Comparison of ENCODE assay signal across 8 cellular contexts in genomic region chr12:65279387-65280112, GRCh38. TPM values are rescaled to one million over a fixed set of nuclear protein-coding genes. Genes with fewer than 3 reads are reported as not detected.
DNase-seq lines count a peak whose midpoint lies in the region; ATAC-seq and TF ChIP-seq lines count a peak whose summit lies in the region.

No MANE protein-coding gene starts in this region.

- H3K4me1 Mint-ChIP-seq in GM23338: peaks cover 16% of the 10 kb centered on the region
- H3K4me1 Mint-ChIP-seq in activated T-helper 17 cell treated with anti-CD3 and anti-CD28 coated beads, Interleukin-2, amount 50 U/mL, for 72 hours: no peaks in the 10 kb centered on the region

- DNase-seq in A673 (ENCODE audit: low spot score) (peak; percentile 30), GM23338 (ENCODE audit: low spot score) (no peak), iris pigment epithelial cell (ENCODE audit: low read depth) (peak; percentile 18), thyroid gland (no peak), D341Med (ENCODE audit: low spot score) (no peak)

- no peaks in the 10 kb centered on the region for H4K20me1 ChIP-seq in GM23338 (replicated peaks; ENCODE audit: insufficient read depth)

- no TSS peak for BruUV-seq in A673 (replicated peaks; lab: Mats Ljungman, UMichigan)

- peak overlapping the region; percentile 68 for H3K4me3 ChIP-seq in A673 (ENCODE audit: low read depth, low read length, poor library complexity, severe bottlenecking)
- peak overlapping the region; percentile 86 for H3K4me3 ChIP-seq in GM23338
- peak overlapping the region; percentile 64 to 72 (median 67) for H3K4me3 ChIP-seq in thyroid gland (replicated peaks in 1 of 3)

- no peak for TF ChIP-seq CTCF in A673 (conservative IDR thresholded peaks at IDR 0.05; ENCODE audit: low read depth, low read length)
- TF ChIP-seq CTCF in GM23338 (conservative IDR thresholded peaks at IDR 0.05; ENCODE audit: low read depth in 2 of 2): no peak
- no peak for TF ChIP-seq CTCF in thyroid gland (IDR thresholded peaks at IDR 0.05)

- no peaks in the 10 kb centered on the region for H3K36me3 ChIP-seq in A673 (ENCODE audit: insufficient read depth, low read length, poor library complexity, severe bottlenecking)
- H3K36me3 ChIP-seq in GM23338 (ENCODE audit: insufficient read depth): no peaks in the 10 kb centered on the region
- H3K36me3 ChIP-seq in thyroid gland: no peaks in the 10 kb centered on the region

- H3K9me2 ChIP-seq in GM23338 (ENCODE audit: insufficient read depth): no peaks in the 10 kb centered on the region

- H3K27ac ChIP-seq in A673 (ENCODE audit: low read depth, low read length, poor library complexity, severe bottlenecking) (no peak overlapping the region), GM23338 (ENCODE audit: low read depth) (no peak overlapping the region), thyroid gland (peak overlapping the region; percentile 62 to 82 (median 75))

- no peaks in the 10 kb centered on the region for H3K9me3 ChIP-seq in A673 (ENCODE audit: low read depth, low read length, poor library complexity, severe bottlenecking)
- H3K9me3 ChIP-seq in thyroid gland: no peaks in the 10 kb centered on the region

- no peaks in the 10 kb centered on the region for H3K36me3 Mint-ChIP-seq in GM23338 (ENCODE audit: low read depth)
- no peaks in the 10 kb centered on the region for H3K36me3 Mint-ChIP-seq in activated T-helper 17 cell treated with anti-CD3 and anti-CD28 coated beads, Interleukin-2, amount 50 U/mL, for 72 hours (ENCODE audit: low read depth)

- no peak for ATAC-seq in GM23338
- ATAC-seq in activated T-helper 17 cell treated with anti-CD3 and anti-CD28 coated beads, Interleukin-2, amount 50 U/mL, for 72 hours (replicated peaks): no peak
- no peak for ATAC-seq in HG03342 (IDR thresholded peaks at IDR 0.05; ENCODE audit: unreplicated experiment)
- no peak for ATAC-seq in HG03378 (IDR thresholded peaks at IDR 0.05; ENCODE audit: unreplicated experiment)

- H2AFZ ChIP-seq in GM23338: peak overlapping the region; percentile 99

- no peaks in the 10 kb centered on the region for H3K79me2 ChIP-seq in GM23338 (replicated peaks; ENCODE audit: insufficient read depth)

- H3K4me2 ChIP-seq in GM23338: peak overlapping the region; percentile 77

- no peak overlapping the region for H3K27ac Mint-ChIP-seq in GM23338
- H3K27ac Mint-ChIP-seq in activated T-helper 17 cell treated with anti-CD3 and anti-CD28 coated beads, Interleukin-2, amount 50 U/mL, for 72 hours: no peak overlapping the region

- no peak for TF ChIP-seq POLR2A in thyroid gland (IDR thresholded peaks at IDR 0.05)

- H3K4me1 ChIP-seq in A673 (ENCODE audit: insufficient read depth, low read length, poor library complexity, severe bottlenecking): no peaks in the 10 kb centered on the region
- H3K4me1 ChIP-seq in GM23338 (ENCODE audit: insufficient read depth): peaks cover 13% of the 10 kb centered on the region; the same call in 1 of the 2 replicates
- peaks cover 0 to 6% of the 10 kb centered on the region in 2 donors for H3K4me1 ChIP-seq in thyroid gland

- peak overlapping the region; percentile 81 for H3K4me3 Mint-ChIP-seq in GM23338
- H3K4me3 Mint-ChIP-seq in activated T-helper 17 cell treated with anti-CD3 and anti-CD28 coated beads, Interleukin-2, amount 50 U/mL, for 72 hours: peak overlapping the region; percentile 46

- H3F3A ChIP-seq in GM23338 (replicated peaks; ENCODE audit: low read depth): no peaks in the 10 kb centered on the region

- intact Hi-C loops in A673 (cut with micrococcal nuclease; ENCODE audit: unreplicated experiment): loop anchor here (10.0 kb wide), 1 partner anchor 385 kb away; no protein-coding TSS in a partner anchor
- intact Hi-C loops in thyroid gland (cut with DNase I): no loop called here

- no peaks in the 10 kb centered on the region for H3K27me3 ChIP-seq in A673 (replicated peaks; ENCODE audit: insufficient read depth, low read depth, low read length, poor library complexity)
- H3K27me3 ChIP-seq in GM23338 (ENCODE audit: insufficient read depth): peaks cover 33% of the 10 kb centered on the region
- no peaks in the 10 kb centered on the region for H3K27me3 ChIP-seq in thyroid gland

- CTCF ChIA-PET in A673 (lab: Charles Lee): no interaction called here

- peaks cover 9% of the 10 kb centered on the region for H3K27me3 Mint-ChIP-seq in GM23338 (ENCODE audit: insufficient read depth, low read depth, poor library complexity)
- H3K27me3 Mint-ChIP-seq in activated T-helper 17 cell treated with anti-CD3 and anti-CD28 coated beads, Interleukin-2, amount 50 U/mL, for 72 hours: peaks cover 48% of the 10 kb centered on the region

- WGBS in thyroid gland, 2 donors: 24% methylated on average over 19 to 20 of the region's 20 CpGs

- POLR2A ChIA-PET in A673 (lab: Charles Lee; ENCODE audit: low non-redundant PET): no interaction called here

- H3K9me3 Mint-ChIP-seq in GM23338: no peaks in the 10 kb centered on the region
- no peaks in the 10 kb centered on the region for H3K9me3 Mint-ChIP-seq in activated T-helper 17 cell treated with anti-CD3 and anti-CD28 coated beads, Interleukin-2, amount 50 U/mL, for 72 hours

TF ChIP-seq in GM23338, 12 proteins besides CTCF, POLR2A, EP300 and RAD21:
- no peak for TF ChIP-seq POLR2AphosphoS5 (IDR thresholded peaks at IDR 0.05; ENCODE audit: low read depth)
- no peak for TF ChIP-seq STAT1 (IDR thresholded peaks at IDR 0.05; ENCODE audit: unreplicated experiment)
- no peak for TF ChIP-seq ETS1 (IDR thresholded peaks at IDR 0.05)
- TF ChIP-seq EZH2 (IDR thresholded peaks at IDR 0.05; ENCODE audit: low read depth, unreplicated experiment): no peak

RNA-seq across cellular contexts. Expression of gene MSRB3, which starts 1.1 kb away (rescaled TPM):
- total RNA-seq in A673 (2021) (2.1 and 2.8 TPM in 2 replicates), thyroid gland (10 to 100 TPM; 12.0 to 29.2 (median 18.5) TPM)
- total RNA-seq in GM23338 (2014; rRNA removed; shearing (Covaris generic)): 1.1 and 1.7 TPM in 2 replicates
- 0.95 and 1.0 TPM in 2 replicates for polyA plus RNA-seq in GM23338 (2016; fragmentation: Nextera tagmentation; extraction: Ambion mirVana)
- not detected for total RNA-seq in activated T-helper 17 cell treated with anti-CD3 and anti-CD28 coated beads, Interleukin-2, amount 50 U/mL, for 72 hours

Comparison
In these comparisons a context has a peak if more than half of its experiments do, and no peak if none do; other contexts are left out.
1. DNase-seq: peak in A673 (single experiment) and iris pigment epithelial cell (single experiment); none in GM23338 (single experiment), thyroid gland (0 of 2) and D341Med (single experiment).
2. H3K27ac ChIP-seq: peak in thyroid gland (3 of 3); none in A673 (single experiment) and GM23338 (single experiment).
3. Peak in every context shown above with its lines, with median percentiles within 50 percentile points of each other: H3K4me3 ChIP-seq.